In genomic region chr9:133374612-133375115, GRCh38 we compare ENCODE assay signal across 7 cellular contexts. TPM values are rescaled to one million over a fixed set of nuclear protein-coding genes. Genes with fewer than 3 reads are reported as not detected.
A peak's percentile ranks its signal among the peaks of the same experiment; 100 is the strongest.
DNase-seq lines count a peak whose midpoint lies in the region; ATAC-seq and TF ChIP-seq lines count a peak whose summit lies in the region.

No MANE protein-coding gene starts in this region.

- no peak for TF ChIP-seq EP300 in esophagus muscularis mucosa (IDR thresholded peaks at IDR 0.05)

- DNase-seq in HCEC 1CT (peak; percentile 79), SKM-1 (lab: John Stamatoyannopoulos, UW; ENCODE audit: unreplicated experiment) (peak; percentile 37), esophagus muscularis mucosa (ENCODE audit: extremely low spot score) (no peak), prostate gland (ENCODE audit: low spot score) (no peak)
- no peak for DNase-seq in stimulated activated CD4-positive, alpha-beta T cell treated with anti-CD3 and anti-CD28 coated beads, Interleukin-15, amount 100 ng/mL, for 24 hours

- H3K27ac ChIP-seq in esophagus muscularis mucosa (replicated peaks in 1 of 4) (peak overlapping the region; percentile 92 to 97 (median 96)), prostate gland (peak overlapping the region; percentile 86 to 90)

- WGBS in esophagus muscularis mucosa = 19% methylated on average over 12 of the region's 12 CpGs
- 11% methylated on average over 12 of the region's 12 CpGs for WGBS in prostate gland

- intact Hi-C loops in esophagus muscularis mucosa (cut with DNase I) (no loop called here), prostate gland (cut with DNase I) (loop anchor here (10.0 kb wide), 1 partner anchor 430 kb away; the partner anchor contains the start of gene TSC1)

- H3K9me3 ChIP-seq in esophagus muscularis mucosa = no peaks in the 10 kb centered on the region
- no peaks in the 10 kb centered on the region for H3K9me3 ChIP-seq in prostate gland

- TF ChIP-seq CTCF in esophagus muscularis mucosa (IDR thresholded peaks at IDR 0.05) (no peak), prostate gland (IDR thresholded peaks at IDR 0.05) (no peak)

- TF ChIP-seq POLR2A in esophagus muscularis mucosa (IDR thresholded peaks at IDR 0.05; ENCODE audit: low read depth) = no peak
- no peak for TF ChIP-seq POLR2A in prostate gland (IDR thresholded peaks at IDR 0.05)

- peak overlapping the region; percentile 81 to 98 (median 93) for H3K4me3 ChIP-seq in esophagus muscularis mucosa
- peak overlapping the region; percentile 99 for H3K4me3 ChIP-seq in prostate gland

- H3K27me3 ChIP-seq in esophagus muscularis mucosa = no peaks in the 10 kb centered on the region
- H3K27me3 ChIP-seq in prostate gland (replicated peaks; ENCODE audit: insufficient read depth) = no peaks in the 10 kb centered on the region

- H3K4me1 ChIP-seq in esophagus muscularis mucosa (peaks cover 50 to 64% (median 62%) of the 10 kb centered on the region in 4 donors), prostate gland (replicated peaks) (peaks cover 15% of the 10 kb centered on the region)

- H3K36me3 ChIP-seq in esophagus muscularis mucosa = peaks cover 0 to 29% (median 18%) of the 10 kb centered on the region in 4 donors
- no peaks in the 10 kb centered on the region for H3K36me3 ChIP-seq in prostate gland

- ATAC-seq in HG03571 (IDR thresholded peaks at IDR 0.05; ENCODE audit: unreplicated experiment) = no peak
- no peak for ATAC-seq in HG03135 (IDR thresholded peaks at IDR 0.05; ENCODE audit: unreplicated experiment)

RNA-seq across cellular contexts. Expression of gene SURF4, which starts 1.2 kb away (rescaled TPM):
- total RNA-seq in esophagus muscularis mucosa (100 to 1,000 TPM in 3 of 4 donors, 10 to 100 TPM in 1; 83.9 to 139 (median 127) TPM), prostate gland (100 to 1,000 TPM; 185 to 204 TPM)

RNA-seq across cellular contexts. Expression of gene STKLD1, which starts 1.5 kb away (rescaled TPM):
- total RNA-seq in esophagus muscularis mucosa = 1 to 10 TPM in 2 of 4 donors, under 1 TPM in 1, not detected in 1; 0.26 to 2.1 (median 1.0) TPM
- 1 to 10 TPM in 1 of 2 donors, under 1 TPM in 1; 0.87 to 1.0 TPM for total RNA-seq in prostate gland

RNA-seq across cellular contexts. Expression of gene SURF2, which starts 18.3 kb away (rescaled TPM):
- total RNA-seq in esophagus muscularis mucosa (10 to 100 TPM; 16.1 to 36.4 (median 28.7) TPM), prostate gland (10 to 100 TPM; 16.4 to 57.6 TPM)

RNA-seq across cellular contexts. Expression of gene SURF1, which starts 18.4 kb away (rescaled TPM):
- 10 to 100 TPM; 50.4 to 86.4 (median 69.2) TPM for total RNA-seq in esophagus muscularis mucosa
- 10 to 100 TPM; 53.3 to 73.8 TPM for total RNA-seq in prostate gland

RNA-seq across cellular contexts. Expression of gene RPL7A, which starts 26.6 kb away (rescaled TPM):
- total RNA-seq in esophagus muscularis mucosa (1,000 to 10,000 TPM; 1,466 to 2,142 (median 1,771) TPM), prostate gland (1,000 to 10,000 TPM; 1,667 to 2,501 TPM)

Comparison
In these comparisons a context has a peak if more than half of its experiments do, and no peak if none do; other contexts are left out.
1. DNase-seq: peak in HCEC 1CT (single experiment) and SKM-1 (single experiment); none in esophagus muscularis mucosa (single experiment), prostate gland (single experiment) and stimulated activated CD4-positive, alpha-beta T cell treated with anti-CD3 and anti-CD28 coated beads, Interleukin-15, amount 100 ng/mL, for 24 hours (single experiment).